In the genomic region with DNA sequence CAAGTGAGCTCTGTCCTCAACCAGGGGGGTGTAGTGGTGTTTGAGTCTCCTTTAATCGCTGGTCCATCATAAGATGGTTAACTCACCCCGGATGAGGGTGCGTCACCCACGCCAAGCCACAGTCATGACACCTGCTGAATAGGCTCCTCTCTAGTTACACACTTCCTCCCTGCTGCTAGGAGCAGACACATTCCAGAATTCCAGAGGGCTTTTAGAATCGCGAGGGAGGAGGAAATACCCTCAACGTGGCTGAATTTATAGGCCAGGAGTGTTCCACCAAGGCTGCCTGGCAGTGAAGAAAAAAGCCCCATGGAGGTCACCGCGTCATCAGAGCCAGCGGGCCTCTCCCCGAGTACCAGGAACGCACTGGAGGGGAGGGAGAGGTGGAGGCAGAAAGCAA, we compare ENCODE assay signal across 8 cellular contexts. TPM values are rescaled to one million over a fixed set of nuclear protein-coding genes. Genes with fewer than 3 reads are reported as not detected.
DNase-seq lines count a peak whose midpoint lies in the region; ATAC-seq and TF ChIP-seq lines count a peak whose summit lies in the region.

No MANE protein-coding gene starts in this region.

- peak overlapping the region; percentile 49 for H3K9ac ChIP-seq in PC-3 (ENCODE audit: low read length)

- peak overlapping the region; percentile 73 for H3K4me2 ChIP-seq in PC-3 (ENCODE audit: low read length)

- ATAC-seq in PC-3 = peak; percentile 87
- ATAC-seq in naive thymus-derived CD4-positive, alpha-beta T cell = peak; percentile 34

- H3K9me2 ChIP-seq in PC-3 (replicated peaks; ENCODE audit: low read length) = no peaks in the 10 kb centered on the region

- no TSS peak for BruUV-seq in PC-3 (replicated peaks; lab: Mats Ljungman, UMichigan)

- CTCF ChIA-PET in PC-3 (lab: Charles Lee) = interaction anchor here (0.5 kb wide), 1 partner anchor 37 kb away, joined by 4 read pairs; no protein-coding TSS in a partner anchor
- CTCF ChIA-PET in naive thymus-derived CD4-positive, alpha-beta T cell (lab: Charles Lee) = interaction anchor here (1.2 to 8.7 kb wide), 4 partner anchors 9 to 36 kb away, joined by 3 to 68 read pairs (median 34); no protein-coding TSS in a partner anchor

- H3K4me3 ChIP-seq in PC-3 (ENCODE audit: low read length) (peak overlapping the region; percentile 42; the same call in 1 of the 2 replicates), uterus (no peak overlapping the region)
- H3K4me3 ChIP-seq in naive thymus-derived CD4-positive, alpha-beta T cell (ENCODE audit: low read length) = peak overlapping the region; percentile 44

- H2AFZ ChIP-seq in PC-3 (ENCODE audit: low read length) = no peak overlapping the region

- H3K36me3 ChIP-seq in PC-3 (ENCODE audit: low read depth, low read length) (peaks cover 5% of the 10 kb centered on the region; the same call in 1 of the 2 replicates), uterus (no peaks in the 10 kb centered on the region)
- peaks cover 0 to 33% (median 11%) of the 10 kb centered on the region in 3 experiments for H3K36me3 ChIP-seq in naive thymus-derived CD4-positive, alpha-beta T cell (ENCODE audit: control insufficient read depth in 2 of 3, insufficient read depth in 3 of 3, low read length in 3 of 3)

- DNase-seq in CD14-positive monocyte (ENCODE audit: low spot score) (peak; percentile 65), PC-3 (peak; percentile 92), chondrocyte (ENCODE audit: low spot score) (no peak), SIG-M5 (lab: John Stamatoyannopoulos, UW) (no peak), NOMO-1 treated with dmso at 0.1 percent for 144 hours (lab: John Stamatoyannopoulos, UW; ENCODE audit: unreplicated experiment) (no peak), uterus (no peak), DMS 273 treated with DMSO at 0.1 percent for 48 hours (lab: John Stamatoyannopoulos, UW) (no peak)
- peak in 1 of 9 donors; percentile 39 for DNase-seq in naive thymus-derived CD4-positive, alpha-beta T cell

- no peaks in the 10 kb centered on the region for H3K27me3 ChIP-seq in PC-3 (ENCODE audit: low read length)
- H3K27me3 ChIP-seq in naive thymus-derived CD4-positive, alpha-beta T cell (ENCODE audit: control insufficient read depth in 2 of 2, insufficient read depth in 2 of 2, low read length in 2 of 2) = no peaks in the 10 kb centered on the region
- no peaks in the 10 kb centered on the region for H3K27me3 ChIP-seq in uterus

- H3K4me1 Mint-ChIP-seq in CD14-positive monocyte = peaks cover 75% of the 10 kb centered on the region
- H3K4me1 Mint-ChIP-seq in chondrocyte (ENCODE audit: low read depth) = peaks cover 34% of the 10 kb centered on the region
- H3K4me1 Mint-ChIP-seq in naive thymus-derived CD4-positive, alpha-beta T cell = peaks cover 67 to 86% (median 71%) of the 10 kb centered on the region in 7 donors

- H4K20me1 ChIP-seq in PC-3 (ENCODE audit: low read length) = no peaks in the 10 kb centered on the region

- H3K9me3 ChIP-seq in PC-3 (ENCODE audit: low read length) (no peaks in the 10 kb centered on the region), uterus (no peaks in the 10 kb centered on the region)
- H3K9me3 ChIP-seq in naive thymus-derived CD4-positive, alpha-beta T cell (ENCODE audit: control insufficient read depth in 2 of 3, low read length in 3 of 3) = no peaks in the 10 kb centered on the region

- H3F3A ChIP-seq in PC-3 (ENCODE audit: low read length, unreplicated experiment) = no peaks in the 10 kb centered on the region

- H3K79me2 ChIP-seq in PC-3 (ENCODE audit: low read length) = peaks cover 41% of the 10 kb centered on the region

- peaks cover 24% of the 10 kb centered on the region for H3K4me1 ChIP-seq in PC-3 (ENCODE audit: insufficient read depth, low read length)
- peaks cover 45 to 51% of the 10 kb centered on the region in 2 donors for H3K4me1 ChIP-seq in naive thymus-derived CD4-positive, alpha-beta T cell (ENCODE audit: control insufficient read depth in 2 of 2, insufficient read depth in 2 of 2, low read length in 2 of 2)
- H3K4me1 ChIP-seq in uterus = no peaks in the 10 kb centered on the region

- H3K27me3 Mint-ChIP-seq in CD14-positive monocyte (ENCODE audit: low read depth in 3 of 3) = peaks cover 0 to 1% (median 0%) of the 10 kb centered on the region in 3 donors
- no peaks in the 10 kb centered on the region for H3K27me3 Mint-ChIP-seq in chondrocyte (ENCODE audit: low read depth)
- no peaks in the 10 kb centered on the region for H3K27me3 Mint-ChIP-seq in naive thymus-derived CD4-positive, alpha-beta T cell

- H3K4me3 Mint-ChIP-seq in CD14-positive monocyte = peak overlapping the region; percentile 97
- H3K4me3 Mint-ChIP-seq in chondrocyte (ENCODE audit: unreplicated experiment) = no peak overlapping the region
- peak overlapping the region; percentile 79 to 100 (median 99) for H3K4me3 Mint-ChIP-seq in naive thymus-derived CD4-positive, alpha-beta T cell

- peak overlapping the region; percentile 83 to 97 (median 94) for H3K27ac Mint-ChIP-seq in CD14-positive monocyte
- peak overlapping the region; percentile 79 for H3K27ac Mint-ChIP-seq in chondrocyte (ENCODE audit: unreplicated experiment)
- peak overlapping the region; percentile 63 to 95 (median 92) for H3K27ac Mint-ChIP-seq in naive thymus-derived CD4-positive, alpha-beta T cell

- peaks cover 53 to 62% of the 10 kb centered on the region in 2 donors for H3K36me3 Mint-ChIP-seq in CD14-positive monocyte
- peaks cover 17% of the 10 kb centered on the region for H3K36me3 Mint-ChIP-seq in chondrocyte (ENCODE audit: low read depth)
- peaks cover 26 to 37% (median 33%) of the 10 kb centered on the region in 5 donors for H3K36me3 Mint-ChIP-seq in naive thymus-derived CD4-positive, alpha-beta T cell

- H3K9me3 Mint-ChIP-seq in CD14-positive monocyte (no peaks in the 10 kb centered on the region), chondrocyte (ENCODE audit: low read depth) (no peaks in the 10 kb centered on the region)
- H3K9me3 Mint-ChIP-seq in naive thymus-derived CD4-positive, alpha-beta T cell = peaks cover 0 to 1% (median 0%) of the 10 kb centered on the region in 11 donors

- TF ChIP-seq POLR2A in uterus (IDR thresholded peaks at IDR 0.05) = no peak

- intact Hi-C loops in CD14-positive monocyte (cut with micrococcal nuclease) = loop anchor here in 1 of 2 donors (5.0 kb wide), 1 partner anchor 35 kb away; no protein-coding TSS in a partner anchor
- intact Hi-C loops in PC-3 (cut with micrococcal nuclease) = no loop called here
- intact Hi-C loops in naive thymus-derived CD4-positive, alpha-beta T cell (cut with micrococcal nuclease) = no loop called here
- intact Hi-C loops in uterus (cut with DNase I; ENCODE audit: low total_unique reads) = no loop called here

- TF ChIP-seq CTCF in CD14-positive monocyte (IDR thresholded peaks at IDR 0.05) (no peak), PC-3 (conservative IDR thresholded peaks at IDR 0.05; ENCODE audit: low read depth, low read length) (no peak), chondrocyte (IDR thresholded peaks at IDR 0.05) (no peak), uterus (IDR thresholded peaks at IDR 0.05) (no peak)

- H3K27ac ChIP-seq in PC-3 (ENCODE audit: low read length) (peak overlapping the region; percentile 83), uterus (peak overlapping the region in 1 of 2 donors; percentile 11)
- peak overlapping the region; percentile 77 for H3K27ac ChIP-seq in naive thymus-derived CD4-positive, alpha-beta T cell (ENCODE audit: low read depth, low read length)

- POLR2A ChIA-PET in PC-3 (lab: Charles Lee; ENCODE audit: unreplicated experiment) = interaction anchor here (0.6 to 0.7 kb wide), 3 partner anchors 42 to 985 kb away, joined by 3 to 5 read pairs (median 3); no protein-coding TSS in a partner anchor
- POLR2A ChIA-PET in naive thymus-derived CD4-positive, alpha-beta T cell (lab: Charles Lee) = interaction anchor here (0.7 to 11.8 kb wide), 7 partner anchors 9 to 36 kb away, joined by 3 to 157 read pairs (median 5); no protein-coding TSS in a partner anchor

RNA-seq across cellular contexts. Expression of a gene that starts 5.1 kb away (rescaled TPM):
- polyA plus RNA-seq in CD14-positive monocyte = 100 to 1,000 TPM; 555 to 603 TPM
- total RNA-seq in PC-3 (2014; rRNA removed) (24.6 and 27.4 TPM in 2 replicates), chondrocyte (18.3 to 24.8 TPM (median 21.6 TPM) in 3 replicates), uterus (10 to 100 TPM; 13.0 to 98.8 (median 15.5) TPM)
- 10 to 100 TPM; 26.3 to 89.5 (median 55.6) TPM for total RNA-seq in naive thymus-derived CD4-positive, alpha-beta T cell
- 100 to 1,000 TPM; 187 to 205 TPM for polyA plus RNA-seq in naive thymus-derived CD4-positive, alpha-beta T cell

Comparison
In these comparisons a context has a peak if more than half of its experiments do, and no peak if none do; other contexts are left out.
1. DNase-seq: peak in CD14-positive monocyte (single experiment) and PC-3 (single experiment); none in chondrocyte (single experiment), SIG-M5 (single experiment), NOMO-1 treated with dmso at 0.1 percent for 144 hours (single experiment), uterus (0 of 2) and DMS 273 treated with DMSO at 0.1 percent for 48 hours (single experiment).
2. H3K4me3 ChIP-seq: peak in PC-3 (single experiment) and naive thymus-derived CD4-positive, alpha-beta T cell (single experiment); none in uterus (0 of 2).
3. Peak in every context shown above with its lines, with median percentiles within 50 percentile points of each other: H3K27ac Mint-ChIP-seq.